1 cellular context compared by ENCODE assay signal in the genomic region with DNA sequence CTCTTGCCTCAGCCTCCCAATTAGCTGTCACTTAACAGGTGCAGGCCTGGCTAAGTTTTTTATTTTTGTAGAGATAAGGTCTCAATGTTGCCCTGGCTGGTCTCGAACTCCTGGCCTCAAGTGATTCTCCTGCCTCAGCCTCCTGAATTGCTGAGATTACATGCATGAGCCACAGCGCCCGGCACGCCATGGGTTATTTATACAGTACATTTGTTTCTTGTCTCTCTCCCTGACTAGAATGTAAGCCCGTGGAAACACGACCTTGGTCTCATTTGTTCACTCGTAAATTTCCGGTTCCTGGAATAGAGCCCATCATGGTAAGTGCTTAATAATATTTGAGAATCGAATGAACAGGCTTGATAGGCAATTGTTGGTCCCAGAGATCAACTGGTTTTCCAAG.
TF ChIP-seq lines count a peak whose summit lies in the region.

No MANE protein-coding gene starts in this region.

TF ChIP-seq in HepG2, 621 proteins besides CTCF, POLR2A, EP300 and RAD21:
- TF ChIP-seq, protein P1, sequence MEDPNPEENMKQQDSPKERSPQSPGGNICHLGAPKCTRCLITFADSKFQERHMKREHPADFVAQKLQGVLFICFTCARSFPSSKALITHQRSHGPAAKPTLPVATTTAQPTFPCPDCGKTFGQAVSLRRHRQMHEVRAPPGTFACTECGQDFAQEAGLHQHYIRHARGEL (CRISPR knock-in tag; IDR thresholded peaks at IDR 0.05) = no peak
- TF ChIP-seq ZNF761 (CRISPR knock-in tag; conservative IDR thresholded peaks at IDR 0.05) (no peak), MYNN (CRISPR knock-in tag; IDR thresholded peaks at IDR 0.05; ENCODE audit: low read depth) (no peak), ZNF329 (CRISPR knock-in tag; IDR thresholded peaks at IDR 0.05; ENCODE audit: low read depth) (no peak), TAF15 (IDR thresholded peaks at IDR 0.05; ENCODE audit: low read depth, low read length, poor library complexity, severe bottlenecking) (no peak), ZSCAN12 (CRISPR knock-in tag; IDR thresholded peaks at IDR 0.05) (no peak), ZNF333 (CRISPR knock-in tag; IDR thresholded peaks at IDR 0.05; ENCODE audit: borderline replicate concordance) (no peak), ZC3H13 (CRISPR knock-in tag; IDR thresholded peaks at IDR 0.05) (no peak), MYC (CRISPR knock-in tag; IDR thresholded peaks at IDR 0.05; ENCODE audit: borderline replicate concordance) (no peak), PCBP1 (IDR thresholded peaks at IDR 0.05; ENCODE audit: borderline replicate concordance, low read depth, low read length) (no peak), TRIM24 (CRISPR knock-in tag; IDR thresholded peaks at IDR 0.05) (no peak), LCORL (IDR thresholded peaks at IDR 0.05) (no peak), LCORL (CRISPR knock-in tag; IDR thresholded peaks at IDR 0.05) (no peak), BRD4 (CRISPR knock-in tag; IDR thresholded peaks at IDR 0.05) (no peak)
- TF ChIP-seq, protein P2, sequence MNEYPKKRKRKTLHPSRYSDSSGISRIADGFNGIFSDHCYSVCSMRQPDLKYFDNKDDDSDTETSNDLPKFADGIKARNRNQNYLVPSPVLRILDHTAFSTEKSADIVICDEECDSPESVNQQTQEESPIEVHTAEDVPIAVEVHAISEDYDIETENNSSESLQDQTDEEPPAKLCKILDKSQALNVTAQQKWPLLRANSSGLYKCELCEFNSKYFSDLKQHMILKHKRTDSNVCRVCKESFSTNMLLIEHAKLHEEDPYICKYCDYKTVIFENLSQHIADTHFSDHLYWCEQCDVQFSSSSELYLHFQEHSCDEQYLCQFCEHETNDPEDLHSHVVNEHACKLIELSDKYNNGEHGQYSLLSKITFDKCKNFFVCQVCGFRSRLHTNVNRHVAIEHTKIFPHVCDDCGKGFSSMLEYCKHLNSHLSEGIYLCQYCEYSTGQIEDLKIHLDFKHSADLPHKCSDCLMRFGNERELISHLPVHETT (CRISPR knock-in tag; conservative IDR thresholded peaks at IDR 0.05) = no peak
- TF ChIP-seq, protein P3, sequence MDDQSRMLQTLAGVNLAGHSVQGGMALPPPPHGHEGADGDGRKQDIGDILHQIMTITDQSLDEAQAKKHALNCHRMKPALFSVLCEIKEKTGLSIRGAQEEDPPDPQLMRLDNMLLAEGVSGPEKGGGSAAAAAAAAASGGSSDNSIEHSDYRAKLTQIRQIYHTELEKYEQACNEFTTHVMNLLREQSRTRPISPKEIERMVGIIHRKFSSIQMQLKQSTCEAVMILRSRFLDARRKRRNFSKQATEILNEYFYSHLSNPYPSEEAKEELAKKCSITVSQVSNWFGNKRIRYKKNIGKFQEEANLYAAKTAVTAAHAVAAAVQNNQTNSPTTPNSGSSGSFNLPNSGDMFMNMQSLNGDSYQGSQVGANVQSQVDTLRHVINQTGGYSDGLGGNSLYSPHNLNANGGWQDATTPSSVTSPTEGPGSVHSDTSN (CRISPR knock-in tag; IDR thresholded peaks at IDR 0.05; ENCODE audit: borderline replicate concordance) = no peak
- TF ChIP-seq, protein P4, sequence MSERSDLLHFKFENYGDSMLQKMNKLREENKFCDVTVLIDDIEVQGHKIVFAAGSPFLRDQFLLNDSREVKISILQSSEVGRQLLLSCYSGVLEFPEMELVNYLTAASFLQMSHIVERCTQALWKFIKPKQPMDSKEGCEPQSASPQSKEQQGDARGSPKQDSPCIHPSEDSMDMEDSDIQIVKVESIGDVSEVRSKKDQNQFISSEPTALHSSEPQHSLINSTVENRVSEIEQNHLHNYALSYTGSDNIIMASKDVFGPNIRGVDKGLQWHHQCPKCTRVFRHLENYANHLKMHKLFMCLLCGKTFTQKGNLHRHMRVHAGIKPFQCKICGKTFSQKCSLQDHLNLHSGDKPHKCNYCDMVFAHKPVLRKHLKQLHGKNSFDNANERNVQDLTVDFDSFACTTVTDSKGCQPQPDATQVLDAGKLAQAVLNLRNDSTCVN (CRISPR knock-in tag; IDR thresholded peaks at IDR 0.05; ENCODE audit: borderline replicate concordance) = no peak
- TF ChIP-seq, protein P5, sequence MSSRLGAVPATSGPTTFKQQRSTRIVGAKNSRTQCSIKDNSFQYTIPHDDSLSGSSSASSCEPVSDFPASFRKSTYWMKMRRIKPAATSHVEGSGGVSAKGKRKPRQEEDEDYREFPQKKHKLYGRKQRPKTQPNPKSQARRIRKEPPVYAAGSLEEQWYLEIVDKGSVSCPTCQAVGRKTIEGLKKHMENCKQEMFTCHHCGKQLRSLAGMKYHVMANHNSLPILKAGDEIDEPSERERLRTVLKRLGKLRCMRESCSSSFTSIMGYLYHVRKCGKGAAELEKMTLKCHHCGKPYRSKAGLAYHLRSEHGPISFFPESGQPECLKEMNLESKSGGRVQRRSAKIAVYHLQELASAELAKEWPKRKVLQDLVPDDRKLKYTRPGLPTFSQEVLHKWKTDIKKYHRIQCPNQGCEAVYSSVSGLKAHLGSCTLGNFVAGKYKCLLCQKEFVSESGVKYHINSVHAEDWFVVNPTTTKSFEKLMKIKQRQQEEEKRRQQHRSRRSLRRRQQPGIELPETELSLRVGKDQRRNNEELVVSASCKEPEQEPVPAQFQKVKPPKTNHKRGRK (CRISPR knock-in tag; IDR thresholded peaks at IDR 0.05) = no peak
- TF ChIP-seq, protein P6, sequence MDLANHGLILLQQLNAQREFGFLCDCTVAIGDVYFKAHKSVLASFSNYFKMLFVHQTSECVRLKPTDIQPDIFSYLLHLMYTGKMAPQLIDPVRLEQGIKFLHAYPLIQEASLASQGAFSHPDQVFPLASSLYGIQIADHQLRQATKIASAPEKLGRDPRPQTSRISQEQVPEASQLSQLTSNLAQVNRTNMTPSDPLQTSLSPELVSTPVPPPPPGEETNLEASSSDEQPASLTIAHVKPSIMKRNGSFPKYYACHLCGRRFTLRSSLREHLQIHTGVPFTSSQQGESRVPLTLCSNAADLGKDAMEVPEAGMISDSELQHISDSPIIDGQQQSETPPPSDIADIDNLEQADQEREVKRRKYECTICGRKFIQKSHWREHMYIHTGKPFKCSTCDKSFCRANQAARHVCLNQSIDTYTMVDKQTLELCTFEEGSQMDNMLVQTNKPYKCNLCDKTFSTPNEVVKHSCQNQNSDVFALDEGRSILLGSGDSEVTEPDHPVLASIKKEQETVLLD (CRISPR knock-in tag; IDR thresholded peaks at IDR 0.05; ENCODE audit: low read depth) = no peak
